1 cellular context compared by ENCODE assay signal in the genomic region with DNA sequence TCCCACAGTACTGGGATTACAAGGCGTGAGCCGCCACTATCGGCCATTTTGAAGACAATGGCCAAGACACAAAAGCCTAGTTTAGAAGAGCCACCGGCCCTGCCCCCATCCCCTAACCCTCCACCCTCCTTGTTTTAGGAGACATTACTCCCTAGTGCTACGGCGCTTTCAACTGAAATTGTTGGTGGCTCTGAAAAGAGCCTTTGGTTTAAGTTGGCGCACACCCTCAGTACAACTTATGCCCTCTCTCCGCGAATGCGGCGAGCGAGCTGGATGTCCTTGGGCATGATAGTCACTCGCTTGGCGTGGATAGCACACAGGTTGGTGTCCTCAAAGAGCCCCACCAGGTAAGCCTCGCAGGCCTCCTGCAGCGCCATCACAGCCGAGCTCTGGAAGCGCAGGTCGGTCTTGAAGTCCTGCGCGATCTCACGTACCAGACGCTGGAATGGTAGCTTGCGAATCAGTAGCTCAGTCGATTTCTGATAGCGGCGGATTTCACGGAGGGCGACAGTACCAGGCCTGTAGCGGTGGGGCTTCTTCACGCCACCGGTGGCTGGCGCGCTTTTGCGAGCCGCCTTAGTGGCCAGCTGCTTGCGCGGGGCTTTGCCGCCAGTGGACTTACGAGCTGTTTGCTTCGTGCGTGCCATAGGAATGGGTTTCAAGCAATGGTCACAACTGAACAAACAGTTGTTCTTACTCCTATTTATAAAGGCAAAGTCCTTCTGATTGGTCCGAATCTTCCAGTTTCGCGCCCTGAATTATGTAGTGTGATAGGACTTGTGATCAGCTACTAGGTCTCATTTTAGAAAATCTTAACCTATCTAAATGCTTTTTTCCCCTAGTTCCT.
A peak's percentile ranks its signal among the peaks of the same experiment; 100 is the strongest.
TF ChIP-seq lines count a peak whose summit lies in the region.

No MANE protein-coding gene starts in this region.

TF ChIP-seq in K562, 482 proteins besides CTCF, POLR2A, EP300 and RAD21 (continued from another document):
- TF ChIP-seq POLR2B (IDR thresholded peaks at IDR 0.05; ENCODE audit: low read depth, partially characterized antibody) = peak; percentile 73
- no peak for TF ChIP-seq ZNF3 (CRISPR knock-in tag; IDR thresholded peaks at IDR 0.05)
- peak; percentile 30 for TF ChIP-seq GTF2B (IDR thresholded peaks at IDR 0.05; ENCODE audit: extremely low read depth, insufficient read length)
